Comparison of ENCODE assay signal across 8 cellular contexts in the genomic region with DNA sequence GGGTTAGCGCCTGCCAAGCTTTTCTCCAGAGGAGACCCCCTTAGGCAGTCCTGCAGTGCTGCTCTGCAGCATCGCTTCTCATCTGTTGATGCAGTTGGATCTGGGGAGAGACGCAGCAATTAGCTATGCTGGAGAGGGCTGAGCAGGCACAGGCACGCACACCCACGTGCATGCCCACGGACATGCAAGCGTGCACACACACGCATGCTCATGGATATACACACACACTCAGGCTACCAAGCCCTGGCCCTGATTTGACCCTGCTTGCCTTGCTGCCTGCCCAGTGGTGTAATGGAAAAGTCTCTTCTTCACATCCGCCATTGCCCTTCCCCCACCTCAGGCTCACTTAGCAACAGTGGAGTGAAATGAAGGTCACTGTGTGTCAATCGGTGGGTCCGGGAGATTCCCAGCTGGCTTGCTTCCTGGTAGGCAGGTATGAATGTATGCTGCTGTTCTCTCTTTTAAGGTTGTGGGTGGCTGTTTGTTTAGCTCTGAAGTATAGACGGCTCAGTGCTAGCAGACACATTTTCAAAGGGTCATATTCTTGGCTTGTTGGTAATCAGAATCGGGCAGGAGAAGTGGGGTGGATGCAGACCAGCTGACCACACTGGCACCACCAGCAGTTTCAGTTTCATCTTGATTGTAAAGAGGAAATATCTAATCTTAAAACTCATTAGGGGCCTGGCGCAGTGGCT. TPM values are rescaled to one million over a fixed set of nuclear protein-coding genes. Genes with fewer than 3 reads are reported as not detected.
DNase-seq lines count a peak whose midpoint lies in the region; ATAC-seq, FAIRE-seq and TF ChIP-seq lines count a peak whose summit lies in the region.

No MANE protein-coding gene starts in this region.

- ATAC-seq in GM18867 (IDR thresholded peaks at IDR 0.05; ENCODE audit: unreplicated experiment) (peak; percentile 68), HG02981 (IDR thresholded peaks at IDR 0.05; ENCODE audit: unreplicated experiment) (peak; percentile 62)
- peak; percentile 90 for ATAC-seq in activated T-helper 17 cell treated with anti-CD3 and anti-CD28 coated beads, Interleukin-2, amount 50 U/mL, for 72 hours (replicated peaks)

- H3K27me3 Mint-ChIP-seq in activated T-helper 17 cell treated with anti-CD3 and anti-CD28 coated beads, Interleukin-2, amount 50 U/mL, for 72 hours, result no peaks in the 10 kb centered on the region

- peaks cover 48 to 59% of the 10 kb centered on the region in 2 donors for H3K4me1 ChIP-seq in kidney (ENCODE audit: control insufficient read depth in 1 of 2, insufficient read depth in 1 of 2, low read depth in 1 of 2, low read length in 2 of 2)

- H3K36me3 Mint-ChIP-seq in activated T-helper 17 cell treated with anti-CD3 and anti-CD28 coated beads, Interleukin-2, amount 50 U/mL, for 72 hours (ENCODE audit: low read depth), result peaks cover 92% of the 10 kb centered on the region

- DNase-seq in kidney (peak; percentile 90), substantia nigra (lab: John Stamatoyannopoulos, UW) (peak in 16 of 49 donors; percentile 15 to 73 (median 39)), SHP77 (lab: John Stamatoyannopoulos, UW) (no peak), NCI-H526 treated with DMSO at 0.1 percent for 48 hours (lab: John Stamatoyannopoulos, UW) (no peak), SW 1271 (lab: John Stamatoyannopoulos, UW) (no peak)

- H3K9me3 ChIP-seq in kidney (ENCODE audit: control insufficient read depth in 1 of 2, low read length in 2 of 2), result no peaks in the 10 kb centered on the region

- peak overlapping the region; percentile 54 to 64 for H3K4me3 ChIP-seq in kidney (ENCODE audit: low read length in 2 of 2)

- H3K4me1 Mint-ChIP-seq in activated T-helper 17 cell treated with anti-CD3 and anti-CD28 coated beads, Interleukin-2, amount 50 U/mL, for 72 hours, result peaks cover 9% of the 10 kb centered on the region

- FAIRE-seq in kidney (lab: Jason Lieb, UNC), result no peak

- intact Hi-C loops in kidney (cut with DNase I), result no loop called here

- H3K27ac ChIP-seq in kidney (ENCODE audit: low read depth in 2 of 2, low read length in 2 of 2) (peak overlapping the region; percentile 72 to 88), substantia nigra (ENCODE audit: low read depth, low read length, poor library complexity, severe bottlenecking) (peak overlapping the region; percentile 69)

- peaks cover 55 to 89% of the 10 kb centered on the region in 2 donors for H3K36me3 ChIP-seq in kidney (ENCODE audit: control insufficient read depth in 1 of 2, insufficient read depth in 2 of 2, low read length in 2 of 2)

- peak overlapping the region; percentile 85 for H3K27ac Mint-ChIP-seq in activated T-helper 17 cell treated with anti-CD3 and anti-CD28 coated beads, Interleukin-2, amount 50 U/mL, for 72 hours

- H3K9me3 Mint-ChIP-seq in activated T-helper 17 cell treated with anti-CD3 and anti-CD28 coated beads, Interleukin-2, amount 50 U/mL, for 72 hours, result no peaks in the 10 kb centered on the region

- no peak for TF ChIP-seq CTCF in kidney (IDR thresholded peaks at IDR 0.05; ENCODE audit: borderline replicate concordance, extremely low read depth, insufficient read depth)

- peak overlapping the region; percentile 60 to 72 for H3K9ac ChIP-seq in kidney (ENCODE audit: low read length in 2 of 2)

- H3K4me3 Mint-ChIP-seq in activated T-helper 17 cell treated with anti-CD3 and anti-CD28 coated beads, Interleukin-2, amount 50 U/mL, for 72 hours, result peak overlapping the region; percentile 56

RNA-seq across cellular contexts. Expression of gene ATP1B1, which starts 9.5 kb away (rescaled TPM):
- 10 to 100 TPM in 1 of 2 donors, 1 to 10 TPM in 1; 3.4 to 51.8 TPM for total RNA-seq in activated T-helper 17 cell treated with anti-CD3 and anti-CD28 coated beads, Interleukin-2, amount 50 U/mL, for 72 hours
- total RNA-seq in kidney, result 686 TPM
- polyA plus RNA-seq in kidney (ENCODE audit: insufficient read depth, low read depth, low replicate concordance), result 1,441 TPM

Comparison
In these comparisons a context has a peak if more than half of its experiments do, and no peak if none do; other contexts are left out.
1. RNA of gene ATP1B1, which starts 9.5 kb away (total RNA-seq): 686 TPM in kidney (single experiment); 3.4 to 51.8 TPM in activated T-helper 17 cell treated with anti-CD3 and anti-CD28 coated beads, Interleukin-2, amount 50 U/mL, for 72 hours; every median in the first group is over 10 times any median in the second.
2. Peak in every context shown above with its lines, with median percentiles within 50 percentile points of each other: ATAC-seq.